8 cellular contexts compared by ENCODE assay signal in genomic region chr14:22598099-22598895, GRCh38. TPM values are rescaled to one million over a fixed set of nuclear protein-coding genes. Genes with fewer than 3 reads are reported as not detected.
DNase-seq lines count a peak whose midpoint lies in the region; ATAC-seq and TF ChIP-seq lines count a peak whose summit lies in the region.

TSS of gene ABHD4 (plus strand) at chr14:22598300. CDS start at chr14:22598307, 7 bp downstream.

- H3K4me3 ChIP-seq in RWPE2 (ENCODE audit: severe bottlenecking): peak within 1 kb of the TSS; percentile 47
- H3K4me3 ChIP-seq in upper lobe of right lung: peak within 1 kb of the TSS; percentile 89

- H3K36me3 ChIP-seq in RWPE2 (ENCODE audit: low read depth) (peaks cover 12% of the 10 kb centered on the region), upper lobe of right lung (peaks cover 23% of the 10 kb centered on the region)

- H3K4me3 Mint-ChIP-seq in activated naive CD8-positive, alpha-beta T cell treated with anti-CD3 and anti-CD28 coated beads for 36 hours: peak within 1 kb of the TSS; percentile 90

- peaks cover 22% of the 10 kb centered on the region for H3K4me1 ChIP-seq in RWPE2 (ENCODE audit: insufficient read depth, poor library complexity, severe bottlenecking)
- peaks cover 17% of the 10 kb centered on the region for H3K4me1 ChIP-seq in upper lobe of right lung

- peak within 1 kb of the TSS; percentile 82 for H3K27ac Mint-ChIP-seq in activated naive CD8-positive, alpha-beta T cell treated with anti-CD3 and anti-CD28 coated beads for 36 hours

- TF ChIP-seq CTCF in RWPE2 (IDR thresholded peaks at IDR 0.05; ENCODE audit: poor library complexity, severe bottlenecking) (no peak), upper lobe of right lung (IDR thresholded peaks at IDR 0.05) (no peak)

- H3K36me3 Mint-ChIP-seq in activated naive CD8-positive, alpha-beta T cell treated with anti-CD3 and anti-CD28 coated beads for 36 hours: peaks cover 5% of the 10 kb centered on the region

- H3K27ac ChIP-seq in RWPE2 (ENCODE audit: poor library complexity, severe bottlenecking): peak within 1 kb of the TSS; percentile 62
- H3K27ac ChIP-seq in upper lobe of right lung: peak within 1 kb of the TSS; percentile 90

- peaks cover 31% of the 10 kb centered on the region for H3K4me1 Mint-ChIP-seq in activated naive CD8-positive, alpha-beta T cell treated with anti-CD3 and anti-CD28 coated beads for 36 hours

- H3K9me3 Mint-ChIP-seq in activated naive CD8-positive, alpha-beta T cell treated with anti-CD3 and anti-CD28 coated beads for 36 hours: no peaks in the 10 kb centered on the region

- no peaks in the 10 kb centered on the region for H3K27me3 Mint-ChIP-seq in activated naive CD8-positive, alpha-beta T cell treated with anti-CD3 and anti-CD28 coated beads for 36 hours

- H3K9me3 ChIP-seq in RWPE2 (ENCODE audit: severe bottlenecking): no peaks in the 10 kb centered on the region
- no peaks in the 10 kb centered on the region for H3K9me3 ChIP-seq in upper lobe of right lung

- intact Hi-C loops in upper lobe of right lung (cut with DNase I): no loop called here

- no peaks in the 10 kb centered on the region for H3K27me3 ChIP-seq in RWPE2 (ENCODE audit: insufficient read depth, poor library complexity, severe bottlenecking)
- H3K27me3 ChIP-seq in upper lobe of right lung: no peaks in the 10 kb centered on the region

- ATAC-seq in GM19372 (IDR thresholded peaks at IDR 0.05; ENCODE audit: low read depth, unreplicated experiment): peak; percentile 79
- peak; percentile 77 for ATAC-seq in RWPE2 (ENCODE audit: low read depth)
- peak; percentile 97 for ATAC-seq in upper lobe of right lung

- DNase-seq in COR-L47 (lab: John Stamatoyannopoulos, UW) (peak; percentile 4), HK-2 (ENCODE audit: unreplicated experiment) (peak; percentile 63), RWPE2 (ENCODE audit: low spot score) (no peak), glomerular visceral epithelial cell (ENCODE audit: extremely low spot score) (peak; percentile 65), nucleus accumbens (lab: John Stamatoyannopoulos, UW) (peak in 53 of 56 donors; percentile 36 to 87 (median 71)), upper lobe of right lung (peak; percentile 93)
- peak; percentile 80 for DNase-seq in activated naive CD8-positive, alpha-beta T cell treated with anti-CD3 and anti-CD28 coated beads for 36 hours

RNA-seq across cellular contexts. Expression of gene ABHD4, which starts in this region (rescaled TPM):
- 1 to 10 TPM; 8.2 to 8.7 TPM for total RNA-seq in activated naive CD8-positive, alpha-beta T cell treated with anti-CD3 and anti-CD28 coated beads for 36 hours
- total RNA-seq in upper lobe of right lung: 34.2 TPM
